Comparison of ENCODE assay signal across 11 cellular contexts in genomic region chr5:64939772-64940510, GRCh38.
DNase-seq lines count a peak whose midpoint lies in the region; ATAC-seq, FAIRE-seq and TF ChIP-seq lines count a peak whose summit lies in the region.
"Had no signal": no experiment of that assay in that cellular context is flagged by ENCODE, and none has a peak within 500 bp of the region (broad histone marks: within the 10 kb centered on the region; RNA-seq: fewer than 3 reads in every experiment).

No MANE protein-coding gene starts in this region.

- H3K4me1 Mint-ChIP-seq in CD14-positive monocyte: no peaks in the 10 kb centered on the region
- H3K4me1 Mint-ChIP-seq in stimulated activated effector memory CD8-positive, alpha-beta T cell treated with anti-CD3 and anti-CD28 coated beads, Interleukin-12 subunit alpha, Interleukin-12 subunit beta, amount 100 ng/mL, for 72 hours: no peaks in the 10 kb centered on the region

- peaks cover 2 to 20% (median 14%) of the 10 kb centered on the region in 7 donors for H3K9me3 Mint-ChIP-seq in CD14-positive monocyte
- peaks cover 8% of the 10 kb centered on the region for H3K9me3 Mint-ChIP-seq in stimulated activated effector memory CD8-positive, alpha-beta T cell treated with anti-CD3 and anti-CD28 coated beads, Interleukin-12 subunit alpha, Interleukin-12 subunit beta, amount 100 ng/mL, for 72 hours

- peak; percentile 100 for ATAC-seq in esophagus mucosa
- ATAC-seq in stimulated activated effector memory CD8-positive, alpha-beta T cell treated with anti-CD3 and anti-CD28 coated beads, Interleukin-12 subunit alpha, Interleukin-12 subunit beta, amount 100 ng/mL, for 72 hours: no peak

- FAIRE-seq in RCC 7860 (lab: Jason Lieb, UNC): no peak
- FAIRE-seq: islet of Langerhans had no signal

- no peak for TF ChIP-seq CTCF in CD14-positive monocyte (IDR thresholded peaks at IDR 0.05)

- H3K27ac Mint-ChIP-seq in CD14-positive monocyte: no peak overlapping the region
- no peak overlapping the region for H3K27ac Mint-ChIP-seq in stimulated activated effector memory CD8-positive, alpha-beta T cell treated with anti-CD3 and anti-CD28 coated beads, Interleukin-12 subunit alpha, Interleukin-12 subunit beta, amount 100 ng/mL, for 72 hours

- peak; percentile 34 for DNase-seq in CD14-positive monocyte (ENCODE audit: low spot score)
- peak; percentile 50 to 82 for DNase-seq in NCI-H187 (lab: John Stamatoyannopoulos, UW)
- DNase-seq in mucosa of gallbladder (ENCODE audit: low spot score): peak; percentile 70
- DNase-seq in stimulated activated CD4-positive, alpha-beta T cell treated with anti-CD3 and anti-CD28 coated beads, Interleukin-12 subunit alpha, Interleukin-12 subunit beta, amount 100 ng/mL, for 4 hours: no peak
- DNase-seq in stimulated activated effector memory CD8-positive, alpha-beta T cell treated with anti-CD3 and anti-CD28 coated beads, Interleukin-12 subunit alpha, Interleukin-12 subunit beta, amount 100 ng/mL, for 72 hours (ENCODE audit: low spot score in 2 of 2): no peak
- no peak for DNase-seq in stimulated activated CD4-positive, alpha-beta T cell treated with anti-CD3 and anti-CD28 coated beads, Interleukin-15, amount 100 ng/mL, for 24 hours
- DNase-seq in RCC 7860 (ENCODE audit: low spot score): no peak
- DNase-seq: activated CD4-positive, CD25-positive, alpha-beta regulatory T cell treated with anti-CD3 and anti-CD28 coated beads, Interleukin-2, amount 50 U/mL, for 72 hours; NCI-H1694 treated with DMSO at 0.1 percent for 48 hours had no signal

- intact Hi-C loops in CD14-positive monocyte (cut with micrococcal nuclease): no loop called here

- H3K4me3 Mint-ChIP-seq in CD14-positive monocyte: no peak overlapping the region
- no peak overlapping the region for H3K4me3 Mint-ChIP-seq in stimulated activated effector memory CD8-positive, alpha-beta T cell treated with anti-CD3 and anti-CD28 coated beads, Interleukin-12 subunit alpha, Interleukin-12 subunit beta, amount 100 ng/mL, for 72 hours

- H3K27me3 Mint-ChIP-seq in CD14-positive monocyte (ENCODE audit: low read depth in 3 of 3): no peaks in the 10 kb centered on the region

- peaks cover 14 to 30% of the 10 kb centered on the region in 2 donors for H3K36me3 Mint-ChIP-seq in CD14-positive monocyte
- no peaks in the 10 kb centered on the region for H3K36me3 Mint-ChIP-seq in stimulated activated effector memory CD8-positive, alpha-beta T cell treated with anti-CD3 and anti-CD28 coated beads, Interleukin-12 subunit alpha, Interleukin-12 subunit beta, amount 100 ng/mL, for 72 hours

Comparison
In these comparisons a context has a peak if more than half of its experiments do, and no peak if none do; other contexts are left out.
1. DNase-seq: peak in CD14-positive monocyte (single experiment), NCI-H187 (2 of 2) and mucosa of gallbladder (single experiment); none in stimulated activated CD4-positive, alpha-beta T cell treated with anti-CD3 and anti-CD28 coated beads, Interleukin-12 subunit alpha, Interleukin-12 subunit beta, amount 100 ng/mL, for 4 hours (single experiment), stimulated activated effector memory CD8-positive, alpha-beta T cell treated with anti-CD3 and anti-CD28 coated beads, Interleukin-12 subunit alpha, Interleukin-12 subunit beta, amount 100 ng/mL, for 72 hours (0 of 2), stimulated activated CD4-positive, alpha-beta T cell treated with anti-CD3 and anti-CD28 coated beads, Interleukin-15, amount 100 ng/mL, for 24 hours (single experiment) and RCC 7860 (single experiment).